ENCODE assay signal across 27 cellular contexts in the genomic region with DNA sequence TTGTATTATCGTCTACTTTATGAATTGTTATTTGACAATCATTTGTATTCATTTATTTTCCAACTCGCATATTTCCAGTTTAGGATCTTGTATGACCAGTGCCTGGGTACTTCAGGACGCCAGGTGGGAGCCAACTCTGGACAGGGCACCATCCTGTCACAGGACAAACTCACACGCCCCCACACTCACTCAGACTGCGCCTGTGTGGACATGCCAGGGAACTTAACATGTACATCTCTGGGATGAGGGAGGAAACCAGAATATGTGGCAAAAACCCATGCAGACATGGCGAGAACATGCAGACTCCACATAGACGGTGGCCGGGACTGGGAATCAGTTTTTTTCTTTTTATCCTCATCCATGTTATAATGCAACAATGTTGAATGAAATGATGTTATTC.
"Had no signal": no experiment of that assay in that cellular context is flagged by ENCODE, and none has a peak within 500 bp of the region (broad histone marks: within the 10 kb centered on the region; RNA-seq: fewer than 3 reads in every experiment).

No MANE protein-coding gene starts in this region.

- H3K36me3 ChIP-seq: pancreas, right atrium auricular region, right lobe of liver, thyroid gland had no signal

- H3K27ac Mint-ChIP-seq: immature natural killer cell; naive thymus-derived CD8-positive, alpha-beta T cell; stimulated activated memory B cell treated with anti-CD40 and anti-IgM and Interleukin-4, amounts not matched to agents 10 μg/mL and 1 μg/mL and 100 μg/mL, for 72 hours had no signal

- H3K27me3 Mint-ChIP-seq: naive thymus-derived CD8-positive, alpha-beta T cell; stimulated activated memory B cell treated with anti-CD40 and anti-IgM and Interleukin-4, amounts not matched to agents 10 μg/mL and 1 μg/mL and 100 μg/mL, for 72 hours had no signal

- H3K9me3 Mint-ChIP-seq: immature natural killer cell; naive thymus-derived CD8-positive, alpha-beta T cell; nephron; neural crest cell; stimulated activated memory B cell treated with anti-CD40 and anti-IgM and Interleukin-4, amounts not matched to agents 10 μg/mL and 1 μg/mL and 100 μg/mL, for 72 hours had no signal

- ATAC-seq: left colon; left lung; lower lobe of right lung; naive thymus-derived CD8-positive, alpha-beta T cell; pancreas; psoas muscle; right lobe of liver; stimulated activated memory B cell treated with anti-CD40 and anti-IgM and Interleukin-4, amounts not matched to agents 10 μg/mL and 1 μg/mL and 100 μg/mL, for 72 hours; stimulated activated naive CD8-positive, alpha-beta T cell treated with anti-CD3 and anti-CD28 coated beads, Interleukin-15, Interleukin-2, amounts not matched to agents 100 U/mL and 50 U/mL, for 24 hours; upper lobe of right lung had no signal

- H3K9me3 ChIP-seq: left lung, lower lobe of right lung, pancreas, psoas muscle, right atrium auricular region, right lobe of liver, stomach, testis, thyroid gland, upper lobe of right lung had no signal

- H3K4me3 Mint-ChIP-seq: immature natural killer cell; naive thymus-derived CD8-positive, alpha-beta T cell; nephron; neural crest cell; stimulated activated memory B cell treated with anti-CD40 and anti-IgM and Interleukin-4, amounts not matched to agents 10 μg/mL and 1 μg/mL and 100 μg/mL, for 72 hours had no signal

- DNase-seq: hypothalamus; immature natural killer cell; kidney; left colon; left lung; lower lobe of right lung; naive thymus-derived CD8-positive, alpha-beta T cell; nucleus accumbens; pancreas; posterior cingulate gyrus; psoas muscle; right lobe of liver; stimulated activated CD4-positive, alpha-beta T cell treated with anti-CD3 and anti-CD28 coated beads, Interleukin-1b, Interleukin-23, amount 100 ng/mL, for 48 hours; stimulated activated CD4-positive, alpha-beta T cell treated with anti-CD3 and anti-CD28 coated beads, Interleukin-2, amount 100 ng/mL, for 48 hours; stimulated activated CD4-positive, alpha-beta T cell treated with anti-CD3 and anti-CD28 coated beads, Interleukin-4, amount 100 ng/mL, for 4 hours; stimulated activated CD8-positive, alpha-beta memory T cell treated with anti-CD3 and anti-CD28 coated beads, Interleukin-4, amount 100 ng/mL, for 48 hours; stimulated activated naive CD8-positive, alpha-beta T cell treated with anti-CD3 and anti-CD28 coated beads, Interleukin-15, Interleukin-2, amounts not matched to agents 100 U/mL and 50 U/mL, for 24 hours; stomach; testis; thyroid gland; trophoblast cell; upper lobe of right lung had no signal

- H3K4me2 ChIP-seq: smooth muscle cell had no signal

- H3K27me3 ChIP-seq: left lung, pancreas, right atrium auricular region, right lobe of liver, stomach, testis, thyroid gland, upper lobe of right lung had no signal

- H3K4me1 Mint-ChIP-seq: immature natural killer cell had no signal

- H3K4me3 ChIP-seq: left lung, lower lobe of right lung, pancreas, psoas muscle, right atrium auricular region, right lobe of liver, smooth muscle cell, stomach, testis, thyroid gland, upper lobe of right lung had no signal

- H3K4me1 ChIP-seq: pancreas, right lobe of liver had no signal

- H3K27ac ChIP-seq: left lung, lower lobe of right lung, pancreas, psoas muscle, right atrium auricular region, right lobe of liver, stomach, testis, thyroid gland, upper lobe of right lung had no signal
